ENCODE assay signal across 23 cellular contexts in genomic region chr6:16592550-16592892, GRCh38.
DNase-seq lines count a peak whose midpoint lies in the region; ATAC-seq lines count a peak whose summit lies in the region.
"Had no signal": no experiment of that assay in that cellular context is flagged by ENCODE, and none has a peak within 500 bp of the region (broad histone marks: within the 10 kb centered on the region; RNA-seq: fewer than 3 reads in every experiment).

No MANE protein-coding gene starts in this region.

- intact Hi-C loops in activated CD4-positive, alpha-beta memory T cell treated with anti-CD3 and anti-CD28 coated beads for 36 hours (cut with micrococcal nuclease) = loop anchor here (1.0 to 10.0 kb wide), 5 partner anchors 10 to 362 kb away; no protein-coding TSS in a partner anchor
- intact Hi-C loops in dendritic cell treated with granulocyte-macrophage colony-stimulating factor and Interleukin-4, amounts not matched to agents 40 ng/mL and 50 ng/mL, for 4 days (cut with micrococcal nuclease) = no loop called here

- peak; percentile 15 for ATAC-seq in stimulated activated naive CD8-positive, alpha-beta T cell treated with anti-CD3 and anti-CD28 coated beads, Interleukin-15, Interleukin-2, amounts not matched to agents 100 U/mL and 50 U/mL, for 24 hours
- ATAC-seq in left lobe of liver = no peak
- ATAC-seq: A549, heart left ventricle, sciatic nerve had no signal

- peaks cover 17% of the 10 kb centered on the region for H3K36me3 Mint-ChIP-seq in activated CD4-positive, alpha-beta memory T cell treated with anti-CD3 and anti-CD28 coated beads for 36 hours
- H3K36me3 Mint-ChIP-seq in activated CD4-positive, alpha-beta memory T cell treated with anti-CD3 and anti-CD28 coated beads, Interleukin-2, amount 10 ng/mL, durations not matched to agents 7 days and 5 days (ENCODE audit: low read depth) = peaks cover 36% of the 10 kb centered on the region
- H3K36me3 Mint-ChIP-seq in dendritic cell treated with granulocyte-macrophage colony-stimulating factor and Interleukin-4, amounts not matched to agents 40 ng/mL and 50 ng/mL, for 4 days (ENCODE audit: low read depth) = peaks cover 41% of the 10 kb centered on the region

- DNase-seq in activated CD4-positive, alpha-beta memory T cell treated with anti-CD3 and anti-CD28 coated beads for 36 hours = no peak
- DNase-seq in activated CD4-positive, alpha-beta memory T cell treated with anti-CD3 and anti-CD28 coated beads, Interleukin-2, amount 10 ng/mL, durations not matched to agents 7 days and 5 days = no peak
- DNase-seq in MV-4-11 (lab: John Stamatoyannopoulos, UW) (peak; percentile 49), left lobe of liver (ENCODE audit: low spot score) (no peak), NCI-H1930 (lab: John Stamatoyannopoulos, UW) (no peak), COLO829 (ENCODE audit: low spot score) (no peak)
- no peak for DNase-seq in stimulated activated naive CD8-positive, alpha-beta T cell treated with anti-CD3 and anti-CD28 coated beads, Interleukin-15, Interleukin-2, amounts not matched to agents 100 U/mL and 50 U/mL, for 24 hours
- DNase-seq: DMS79 treated with DMSO at 0.1 percent for 48 hours, heart left ventricle, Kasumi-1, kidney glomerular epithelial cell, NCI-H1105, NCI-H2107, NCI-H446 treated with DMSO at 0.1 percent for 48 hours, OCI-M1, WERI-Rb-1 had no signal

- H3K27ac Mint-ChIP-seq in activated CD4-positive, alpha-beta memory T cell treated with anti-CD3 and anti-CD28 coated beads for 36 hours = peak overlapping the region; percentile 78
- H3K27ac Mint-ChIP-seq in activated CD4-positive, alpha-beta memory T cell treated with anti-CD3 and anti-CD28 coated beads, Interleukin-2, amount 10 ng/mL, durations not matched to agents 7 days and 5 days = no peak overlapping the region
- peak overlapping the region; percentile 77 for H3K27ac Mint-ChIP-seq in dendritic cell treated with granulocyte-macrophage colony-stimulating factor and Interleukin-4, amounts not matched to agents 40 ng/mL and 50 ng/mL, for 4 days
- H3K27ac Mint-ChIP-seq: progenitor cell of endocrine pancreas had no signal

- peaks cover 6% of the 10 kb centered on the region for H3K9me3 Mint-ChIP-seq in activated CD4-positive, alpha-beta memory T cell treated with anti-CD3 and anti-CD28 coated beads for 36 hours
- no peaks in the 10 kb centered on the region for H3K9me3 Mint-ChIP-seq in activated CD4-positive, alpha-beta memory T cell treated with anti-CD3 and anti-CD28 coated beads, Interleukin-2, amount 10 ng/mL, durations not matched to agents 7 days and 5 days
- no peaks in the 10 kb centered on the region for H3K9me3 Mint-ChIP-seq in dendritic cell treated with granulocyte-macrophage colony-stimulating factor and Interleukin-4, amounts not matched to agents 40 ng/mL and 50 ng/mL, for 4 days
- H3K9me3 Mint-ChIP-seq: activated naive CD4-positive, alpha-beta T cell treated with anti-CD3 and anti-CD28 coated beads, Interleukin-2, amount 50 U/mL, for 24 hours; activated T-helper 1 cell treated with anti-CD3 and anti-CD28 coated beads, Interleukin-12 subunit alpha, Interleukin-12 subunit beta, Interleukin-2, Interleukin-4 antibody, amounts not matched to agents 30 ng/mL and 10 ng/mL and 1 ng/mL, durations not matched to agents 14 hours and 24 hours and 36 hours; central memory CD8-positive, alpha-beta T cell had no signal

- H3K27me3 Mint-ChIP-seq in activated CD4-positive, alpha-beta memory T cell treated with anti-CD3 and anti-CD28 coated beads for 36 hours = no peaks in the 10 kb centered on the region
- no peaks in the 10 kb centered on the region for H3K27me3 Mint-ChIP-seq in activated CD4-positive, alpha-beta memory T cell treated with anti-CD3 and anti-CD28 coated beads, Interleukin-2, amount 10 ng/mL, durations not matched to agents 7 days and 5 days
- H3K27me3 Mint-ChIP-seq in dendritic cell treated with granulocyte-macrophage colony-stimulating factor and Interleukin-4, amounts not matched to agents 40 ng/mL and 50 ng/mL, for 4 days = no peaks in the 10 kb centered on the region
- H3K27me3 Mint-ChIP-seq: activated naive CD4-positive, alpha-beta T cell treated with anti-CD3 and anti-CD28 coated beads, Interleukin-2, amount 50 U/mL, for 24 hours; central memory CD8-positive, alpha-beta T cell; progenitor cell of endocrine pancreas had no signal

- H3K4me3 Mint-ChIP-seq in activated CD4-positive, alpha-beta memory T cell treated with anti-CD3 and anti-CD28 coated beads for 36 hours = no peak overlapping the region
- H3K4me3 Mint-ChIP-seq in activated CD4-positive, alpha-beta memory T cell treated with anti-CD3 and anti-CD28 coated beads, Interleukin-2, amount 10 ng/mL, durations not matched to agents 7 days and 5 days = no peak overlapping the region
- no peak overlapping the region for H3K4me3 Mint-ChIP-seq in dendritic cell treated with granulocyte-macrophage colony-stimulating factor and Interleukin-4, amounts not matched to agents 40 ng/mL and 50 ng/mL, for 4 days
- H3K4me3 Mint-ChIP-seq: activated naive CD4-positive, alpha-beta T cell treated with anti-CD3 and anti-CD28 coated beads, Interleukin-2, amount 50 U/mL, for 24 hours; activated T-helper 1 cell treated with anti-CD3 and anti-CD28 coated beads, Interleukin-12 subunit alpha, Interleukin-12 subunit beta, Interleukin-2, Interleukin-4 antibody, amounts not matched to agents 30 ng/mL and 10 ng/mL and 1 ng/mL, durations not matched to agents 14 hours and 24 hours and 36 hours; central memory CD8-positive, alpha-beta T cell had no signal

- CTCF ChIA-PET in activated CD4-positive, alpha-beta memory T cell treated with anti-CD3 and anti-CD28 coated beads for 36 hours (lab: Charles Lee) = interaction anchor here (1.5 to 2.7 kb wide), 3 partner anchors 8 to 79 kb away, joined by 5 to 15 read pairs (median 9); no protein-coding TSS in a partner anchor
- CTCF ChIA-PET in activated CD4-positive, alpha-beta memory T cell treated with anti-CD3 and anti-CD28 coated beads, Interleukin-2, amount 10 ng/mL, durations not matched to agents 7 days and 5 days (lab: Charles Lee) = interaction anchor here (1.6 kb wide), 1 partner anchor 7 kb away, joined by 6 read pairs; no protein-coding TSS in a partner anchor

- POLR2A ChIA-PET in activated CD4-positive, alpha-beta memory T cell treated with anti-CD3 and anti-CD28 coated beads for 36 hours (lab: Charles Lee) = interaction anchor here (0.7 to 2.5 kb wide), 12 partner anchors 8 to 170 kb away, joined by 4 to 13 read pairs (median 6); partner anchors contain the start of gene ATXN1
- POLR2A ChIA-PET in activated CD4-positive, alpha-beta memory T cell treated with anti-CD3 and anti-CD28 coated beads, Interleukin-2, amount 10 ng/mL, durations not matched to agents 7 days and 5 days (lab: Charles Lee) = interaction anchor here (1.1 to 1.2 kb wide), 2 partner anchors 9 to 63 kb away, joined by 3 read pairs; no protein-coding TSS in a partner anchor

- H3K4me1 Mint-ChIP-seq in activated CD4-positive, alpha-beta memory T cell treated with anti-CD3 and anti-CD28 coated beads for 36 hours (ENCODE audit: low read depth) = peaks cover 36% of the 10 kb centered on the region
- peaks cover 24% of the 10 kb centered on the region for H3K4me1 Mint-ChIP-seq in activated CD4-positive, alpha-beta memory T cell treated with anti-CD3 and anti-CD28 coated beads, Interleukin-2, amount 10 ng/mL, durations not matched to agents 7 days and 5 days
- H3K4me1 Mint-ChIP-seq in dendritic cell treated with granulocyte-macrophage colony-stimulating factor and Interleukin-4, amounts not matched to agents 40 ng/mL and 50 ng/mL, for 4 days (ENCODE audit: low read depth) = peaks cover 48% of the 10 kb centered on the region
